18 cellular contexts compared by ENCODE assay signal in the genomic region with DNA sequence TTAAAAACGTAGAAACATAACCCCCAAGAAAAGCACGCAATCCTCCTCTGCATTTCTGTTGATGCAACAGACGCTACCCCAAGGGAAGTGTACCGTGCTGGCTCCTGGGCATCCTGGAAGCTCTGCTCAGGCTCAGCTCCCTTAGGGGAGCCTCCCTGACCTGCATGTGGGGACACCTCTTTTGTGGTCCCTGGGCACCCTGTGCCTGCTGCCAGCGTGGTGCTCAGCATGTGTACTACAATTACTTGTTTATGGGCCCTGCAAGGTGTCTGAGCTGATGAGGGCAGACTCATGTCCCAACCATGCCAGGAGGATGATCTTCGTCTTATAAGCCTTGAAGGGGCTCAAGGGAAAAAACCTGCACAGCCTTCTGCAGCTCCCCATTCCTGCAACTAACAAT. TPM values are rescaled to one million over a fixed set of nuclear protein-coding genes. Genes with fewer than 3 reads are reported as not detected.
DNase-seq lines count a peak whose midpoint lies in the region; ATAC-seq and TF ChIP-seq lines count a peak whose summit lies in the region.
"Had no signal": no experiment of that assay in that cellular context is flagged by ENCODE, and none has a peak within 500 bp of the region (broad histone marks: within the 10 kb centered on the region; RNA-seq: fewer than 3 reads in every experiment).

No MANE protein-coding gene starts in this region.

- CTCF ChIA-PET in activated CD4-positive, alpha-beta T cell treated with anti-CD3 and anti-CD28 coated beads, Interleukin-2, amount 10 ng/mL, durations not matched to agents 7 days and 5 days (lab: Charles Lee), result interaction anchor here (0.6 to 5.0 kb wide), 3 partner anchors 13 to 19 kb away, joined by 3 to 36 read pairs (median 7); a partner anchor contains a TSS

- no peak for TF ChIP-seq CTCF in right atrium auricular region (IDR thresholded peaks at IDR 0.05)

- no peaks in the 10 kb centered on the region for H3K27me3 ChIP-seq in right atrium auricular region

- peaks cover 0 to 68% of the 10 kb centered on the region in 2 donors for H3K4me1 ChIP-seq in right atrium auricular region

- H3K36me3 ChIP-seq in right atrium auricular region, result peaks cover 23% of the 10 kb centered on the region

- no peak overlapping the region for H3K4me3 ChIP-seq in right atrium auricular region
- H3K4me3 ChIP-seq: A549, GM23338 had no signal

- no peak overlapping the region for H3K27ac ChIP-seq in right atrium auricular region
- H3K27ac ChIP-seq: 22Rv1, A549, C4-2B, HL-60 had no signal

- no peaks in the 10 kb centered on the region for H3K9me3 ChIP-seq in right atrium auricular region
- H3K9me3 ChIP-seq: A549, Caco-2 had no signal

- peaks cover 6% of the 10 kb centered on the region for H3K36me3 Mint-ChIP-seq in activated CD4-positive, alpha-beta T cell treated with anti-CD3 and anti-CD28 coated beads, Interleukin-2, amount 10 ng/mL, durations not matched to agents 7 days and 5 days (ENCODE audit: low read depth)
- H3K36me3 Mint-ChIP-seq in activated CD4-positive, alpha-beta T cell treated with anti-CD3 and anti-CD28 coated beads, Interleukin-2, amount 10 ng/mL, durations not matched to agents 24 days and 14 days (ENCODE audit: low read depth), result peaks cover 16% of the 10 kb centered on the region

- intact Hi-C loops in activated CD4-positive, alpha-beta T cell treated with anti-CD3 and anti-CD28 coated beads, Interleukin-2, amount 10 ng/mL, durations not matched to agents 24 days and 14 days (cut with micrococcal nuclease), result no loop called here
- intact Hi-C loops in Right ventricle myocardium inferior (cut with DNase I), result no loop called here

- no peaks in the 10 kb centered on the region for H3K9me3 Mint-ChIP-seq in activated CD4-positive, alpha-beta T cell treated with anti-CD3 and anti-CD28 coated beads, Interleukin-2, amount 10 ng/mL, durations not matched to agents 7 days and 5 days
- no peaks in the 10 kb centered on the region for H3K9me3 Mint-ChIP-seq in activated CD4-positive, alpha-beta T cell treated with anti-CD3 and anti-CD28 coated beads, Interleukin-2, amount 10 ng/mL, durations not matched to agents 24 days and 14 days
- H3K9me3 Mint-ChIP-seq: CD4-positive, alpha-beta T cell; GM23338; HFFc6 had no signal

- no peak overlapping the region for H3K4me3 Mint-ChIP-seq in activated CD4-positive, alpha-beta T cell treated with anti-CD3 and anti-CD28 coated beads, Interleukin-2, amount 10 ng/mL, durations not matched to agents 7 days and 5 days
- no peak overlapping the region for H3K4me3 Mint-ChIP-seq in activated CD4-positive, alpha-beta T cell treated with anti-CD3 and anti-CD28 coated beads, Interleukin-2, amount 10 ng/mL, durations not matched to agents 24 days and 14 days
- H3K4me3 Mint-ChIP-seq: CD4-positive, alpha-beta T cell; GM23338; HFFc6 had no signal

- H3K4me1 Mint-ChIP-seq in activated CD4-positive, alpha-beta T cell treated with anti-CD3 and anti-CD28 coated beads, Interleukin-2, amount 10 ng/mL, durations not matched to agents 7 days and 5 days, result peaks cover 23% of the 10 kb centered on the region
- peaks cover 18% of the 10 kb centered on the region for H3K4me1 Mint-ChIP-seq in activated CD4-positive, alpha-beta T cell treated with anti-CD3 and anti-CD28 coated beads, Interleukin-2, amount 10 ng/mL, durations not matched to agents 24 days and 14 days

- peak overlapping the region; percentile 46 for H3K27ac Mint-ChIP-seq in activated CD4-positive, alpha-beta T cell treated with anti-CD3 and anti-CD28 coated beads, Interleukin-2, amount 10 ng/mL, durations not matched to agents 7 days and 5 days
- no peak overlapping the region for H3K27ac Mint-ChIP-seq in activated CD4-positive, alpha-beta T cell treated with anti-CD3 and anti-CD28 coated beads, Interleukin-2, amount 10 ng/mL, durations not matched to agents 24 days and 14 days
- H3K27ac Mint-ChIP-seq: CD4-positive, alpha-beta T cell; GM23338; HFFc6 had no signal

- ATAC-seq in Right ventricle myocardium inferior, result no peak
- ATAC-seq: A549, GM23338 had no signal

- POLR2A ChIA-PET in activated CD4-positive, alpha-beta T cell treated with anti-CD3 and anti-CD28 coated beads, Interleukin-2, amount 10 ng/mL, durations not matched to agents 7 days and 5 days (lab: Charles Lee), result no interaction called here

- H3K27me3 Mint-ChIP-seq in activated CD4-positive, alpha-beta T cell treated with anti-CD3 and anti-CD28 coated beads, Interleukin-2, amount 10 ng/mL, durations not matched to agents 7 days and 5 days, result no peaks in the 10 kb centered on the region
- no peaks in the 10 kb centered on the region for H3K27me3 Mint-ChIP-seq in activated CD4-positive, alpha-beta T cell treated with anti-CD3 and anti-CD28 coated beads, Interleukin-2, amount 10 ng/mL, durations not matched to agents 24 days and 14 days
- H3K27me3 Mint-ChIP-seq: CD4-positive, alpha-beta T cell had no signal

- DNase-seq in activated CD4-positive, alpha-beta T cell treated with anti-CD3 and anti-CD28 coated beads, Interleukin-2, amount 10 ng/mL, durations not matched to agents 7 days and 5 days, result no peak
- no peak for DNase-seq in activated CD4-positive, alpha-beta T cell treated with anti-CD3 and anti-CD28 coated beads, Interleukin-2, amount 10 ng/mL, durations not matched to agents 24 days and 14 days
- DNase-seq in right atrium auricular region (ENCODE audit: low spot score), result peak; percentile 11
- DNase-seq in Right ventricle myocardium inferior (ENCODE audit: missing footprints), result no peak
- DNase-seq in mesenteric fat pad (ENCODE audit: low spot score), result peak; percentile 45
- peak; percentile 7 for DNase-seq in stimulated activated CD8-positive, alpha-beta memory T cell treated with anti-CD3 and anti-CD28 coated beads, Interleukin-4, amount 100 ng/mL, for 48 hours
- no peak for DNase-seq in inferior parietal cortex (ENCODE audit: extremely low spot score)
- DNase-seq in stimulated activated CD4-positive, alpha-beta T cell treated with anti-CD3 and anti-CD28 coated beads, Interleukin-2, amount 100 ng/mL, for 48 hours, result no peak
- DNase-seq: AML-193; Caco-2; CD4-positive, alpha-beta T cell; HCEC 1CT; HFFc6 had no signal

RNA-seq across cellular contexts. Expression of a gene that starts 18.3 kb away (rescaled TPM):
- total RNA-seq in activated CD4-positive, alpha-beta T cell treated with anti-CD3 and anti-CD28 coated beads, Interleukin-2, amount 10 ng/mL, durations not matched to agents 7 days and 5 days, result 10 to 100 TPM; 14.5 TPM
- total RNA-seq in activated CD4-positive, alpha-beta T cell treated with anti-CD3 and anti-CD28 coated beads, Interleukin-2, amount 10 ng/mL, durations not matched to agents 24 days and 14 days, result 28.4 and 28.9 TPM in 2 replicates
- total RNA-seq in right atrium auricular region (10 to 100 TPM; 22.2 to 26.3 TPM), Right ventricle myocardium inferior (55.5 TPM), mesenteric fat pad (35.7 TPM)

Comparison
In these comparisons a context has a peak if more than half of its experiments do, and no peak if none do; other contexts are left out.
1. DNase-seq: peak in right atrium auricular region (single experiment), mesenteric fat pad (single experiment) and stimulated activated CD8-positive, alpha-beta memory T cell treated with anti-CD3 and anti-CD28 coated beads, Interleukin-4, amount 100 ng/mL, for 48 hours (single experiment); none in activated CD4-positive, alpha-beta T cell treated with anti-CD3 and anti-CD28 coated beads, Interleukin-2, amount 10 ng/mL, durations not matched to agents 7 days and 5 days (single experiment), activated CD4-positive, alpha-beta T cell treated with anti-CD3 and anti-CD28 coated beads, Interleukin-2, amount 10 ng/mL, durations not matched to agents 24 days and 14 days (single experiment), Right ventricle myocardium inferior (single experiment), inferior parietal cortex (single experiment) and stimulated activated CD4-positive, alpha-beta T cell treated with anti-CD3 and anti-CD28 coated beads, Interleukin-2, amount 100 ng/mL, for 48 hours (0 of 2).